1 cellular context compared by ENCODE assay signal in the genomic region with DNA sequence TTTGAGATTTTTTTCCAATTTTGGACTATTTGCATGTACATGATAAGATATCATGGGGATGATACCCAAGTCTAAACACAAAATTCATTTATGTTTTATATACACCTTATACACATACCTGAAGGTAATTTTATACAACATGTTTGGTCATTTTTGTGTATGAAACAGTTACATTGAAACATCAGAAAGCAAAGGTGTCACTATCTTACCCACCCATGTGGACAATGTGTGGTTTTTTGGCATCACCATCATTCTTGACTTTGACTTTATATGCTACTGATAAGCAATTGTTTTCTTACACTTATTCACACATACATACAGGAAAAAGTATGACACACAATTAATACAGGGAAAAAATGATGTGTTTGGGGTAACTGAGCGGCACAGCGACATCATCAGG.
TF ChIP-seq lines count a peak whose summit lies in the region.

No MANE protein-coding gene starts in this region.

TF ChIP-seq in K562, 482 proteins besides CTCF, POLR2A, EP300 and RAD21 (continued from another document and continues in another):
- no peak for TF ChIP-seq E4F1 (CRISPR knock-in tag; IDR thresholded peaks at IDR 0.05; ENCODE audit: borderline replicate concordance)
- no peak for TF ChIP-seq HES1 (IDR thresholded peaks at IDR 0.05; ENCODE audit: low read depth)
- TF ChIP-seq ZNF3 (CRISPR knock-in tag; IDR thresholded peaks at IDR 0.05), result no peak
- no peak for TF ChIP-seq ARID2 (IDR thresholded peaks at IDR 0.05)
- no peak for TF ChIP-seq RCOR1 (IDR thresholded peaks at IDR 0.05; ENCODE audit: borderline replicate concordance in 1 of 2, low read depth in 2 of 2, low read length in 2 of 2)
- TF ChIP-seq FOXA1 (IDR thresholded peaks at IDR 0.05; ENCODE audit: borderline replicate concordance), result no peak
- no peak for TF ChIP-seq MBD2 (IDR thresholded peaks at IDR 0.05; ENCODE audit: borderline replicate concordance, low read depth)
- no peak for TF ChIP-seq RBM25 (IDR thresholded peaks at IDR 0.05; ENCODE audit: low read depth, low read length, severe bottlenecking)
- no peak for TF ChIP-seq ZNF121 (CRISPR knock-in tag; conservative IDR thresholded peaks at IDR 0.05)
- TF ChIP-seq, protein P1, sequence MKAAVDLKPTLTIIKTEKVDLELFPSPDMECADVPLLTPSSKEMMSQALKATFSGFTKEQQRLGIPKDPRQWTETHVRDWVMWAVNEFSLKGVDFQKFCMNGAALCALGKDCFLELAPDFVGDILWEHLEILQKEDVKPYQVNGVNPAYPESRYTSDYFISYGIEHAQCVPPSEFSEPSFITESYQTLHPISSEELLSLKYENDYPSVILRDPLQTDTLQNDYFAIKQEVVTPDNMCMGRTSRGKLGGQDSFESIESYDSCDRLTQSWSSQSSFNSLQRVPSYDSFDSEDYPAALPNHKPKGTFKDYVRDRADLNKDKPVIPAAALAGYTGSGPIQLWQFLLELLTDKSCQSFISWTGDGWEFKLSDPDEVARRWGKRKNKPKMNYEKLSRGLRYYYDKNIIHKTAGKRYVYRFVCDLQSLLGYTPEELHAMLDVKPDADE (conservative IDR thresholded peaks at IDR 0.05; ENCODE audit: control insufficient read depth, low read depth, low read length), result no peak
- no peak for TF ChIP-seq SIRT6 (IDR thresholded peaks at IDR 0.05; ENCODE audit: low read depth, low read length)
- no peak for TF ChIP-seq PHB (CRISPR knock-in tag; IDR thresholded peaks at IDR 0.05)
- TF ChIP-seq ZBTB5 (IDR thresholded peaks at IDR 0.05), result no peak
- no peak for TF ChIP-seq NR2F6 (CRISPR knock-in tag; IDR thresholded peaks at IDR 0.05)
- TF ChIP-seq, protein P2, sequence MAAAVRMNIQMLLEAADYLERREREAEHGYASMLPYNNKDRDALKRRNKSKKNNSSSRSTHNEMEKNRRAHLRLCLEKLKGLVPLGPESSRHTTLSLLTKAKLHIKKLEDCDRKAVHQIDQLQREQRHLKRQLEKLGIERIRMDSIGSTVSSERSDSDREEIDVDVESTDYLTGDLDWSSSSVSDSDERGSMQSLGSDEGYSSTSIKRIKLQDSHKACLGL (CRISPR knock-in tag; IDR thresholded peaks at IDR 0.05; ENCODE audit: borderline replicate concordance, poor library complexity, severe bottlenecking), result no peak
- no peak for TF ChIP-seq KLF6 (CRISPR knock-in tag; IDR thresholded peaks at IDR 0.05; ENCODE audit: borderline replicate concordance)
- TF ChIP-seq KDM1A (IDR thresholded peaks at IDR 0.05), result peak; percentile 51 to 58; a peak in 3 of 4 replicates
- no peak for TF ChIP-seq TEAD2 (tag; IDR thresholded peaks at IDR 0.05)
- no peak for TF ChIP-seq NFRKB (IDR thresholded peaks at IDR 0.05; ENCODE audit: low read depth)
- peak; percentile 49; the same call in 1 of the 2 replicates for TF ChIP-seq CBFA2T2 (conservative IDR thresholded peaks at IDR 0.05)
- no peak for TF ChIP-seq CHD1 (IDR thresholded peaks at IDR 0.05; ENCODE audit: low read length)
- no peak for TF ChIP-seq CXXC5 (CRISPR knock-in tag; IDR thresholded peaks at IDR 0.05)
- no peak for TF ChIP-seq HMGN3 (IDR thresholded peaks at IDR 0.05; ENCODE audit: borderline replicate concordance, extremely low read depth, insufficient read length, low read depth, low read length)
- no peak for TF ChIP-seq MAFG (tag; conservative IDR thresholded peaks at IDR 0.05)
- TF ChIP-seq ATF3 (IDR thresholded peaks at IDR 0.05), result 0 out of 2 replicates have a peak, but pooled peaks have one; percentile 27
- no peak for TF ChIP-seq ATF3 (CRISPR knock-in tag; conservative IDR thresholded peaks at IDR 0.05)
- TF ChIP-seq FIP1L1 (IDR thresholded peaks at IDR 0.05; ENCODE audit: low read depth, low read length, poor library complexity, severe bottlenecking), result no peak
- TF ChIP-seq TAF7 (tag; IDR thresholded peaks at IDR 0.05), result no peak
- TF ChIP-seq NCOR1 (IDR thresholded peaks at IDR 0.05), result peak; percentile 29
- no peak for TF ChIP-seq ETV6 (IDR thresholded peaks at IDR 0.05; ENCODE audit: borderline replicate concordance in 1 of 2, low read depth in 2 of 2, low read length in 1 of 2)
- no peak for TF ChIP-seq ETV6 (CRISPR knock-in tag; IDR thresholded peaks at IDR 0.05; ENCODE audit: borderline replicate concordance)
- no peak for TF ChIP-seq ZNF140 (CRISPR knock-in tag; IDR thresholded peaks at IDR 0.05)
- TF ChIP-seq DIDO1 (tag; IDR thresholded peaks at IDR 0.05; ENCODE audit: low read depth), result no peak
- TF ChIP-seq MECOM (CRISPR knock-in tag; IDR thresholded peaks at IDR 0.05), result peak; percentile 64; the same call in 1 of the 2 replicates
- no peak for TF ChIP-seq ILK (tag; IDR thresholded peaks at IDR 0.05; ENCODE audit: borderline replicate concordance, low read depth)
- TF ChIP-seq ZNF764 (CRISPR knock-in tag; IDR thresholded peaks at IDR 0.05; ENCODE audit: low read depth), result no peak
- TF ChIP-seq SMARCB1 (IDR thresholded peaks at IDR 0.05; ENCODE audit: insufficient read length, low read depth), result no peak
- TF ChIP-seq, protein P3, sequence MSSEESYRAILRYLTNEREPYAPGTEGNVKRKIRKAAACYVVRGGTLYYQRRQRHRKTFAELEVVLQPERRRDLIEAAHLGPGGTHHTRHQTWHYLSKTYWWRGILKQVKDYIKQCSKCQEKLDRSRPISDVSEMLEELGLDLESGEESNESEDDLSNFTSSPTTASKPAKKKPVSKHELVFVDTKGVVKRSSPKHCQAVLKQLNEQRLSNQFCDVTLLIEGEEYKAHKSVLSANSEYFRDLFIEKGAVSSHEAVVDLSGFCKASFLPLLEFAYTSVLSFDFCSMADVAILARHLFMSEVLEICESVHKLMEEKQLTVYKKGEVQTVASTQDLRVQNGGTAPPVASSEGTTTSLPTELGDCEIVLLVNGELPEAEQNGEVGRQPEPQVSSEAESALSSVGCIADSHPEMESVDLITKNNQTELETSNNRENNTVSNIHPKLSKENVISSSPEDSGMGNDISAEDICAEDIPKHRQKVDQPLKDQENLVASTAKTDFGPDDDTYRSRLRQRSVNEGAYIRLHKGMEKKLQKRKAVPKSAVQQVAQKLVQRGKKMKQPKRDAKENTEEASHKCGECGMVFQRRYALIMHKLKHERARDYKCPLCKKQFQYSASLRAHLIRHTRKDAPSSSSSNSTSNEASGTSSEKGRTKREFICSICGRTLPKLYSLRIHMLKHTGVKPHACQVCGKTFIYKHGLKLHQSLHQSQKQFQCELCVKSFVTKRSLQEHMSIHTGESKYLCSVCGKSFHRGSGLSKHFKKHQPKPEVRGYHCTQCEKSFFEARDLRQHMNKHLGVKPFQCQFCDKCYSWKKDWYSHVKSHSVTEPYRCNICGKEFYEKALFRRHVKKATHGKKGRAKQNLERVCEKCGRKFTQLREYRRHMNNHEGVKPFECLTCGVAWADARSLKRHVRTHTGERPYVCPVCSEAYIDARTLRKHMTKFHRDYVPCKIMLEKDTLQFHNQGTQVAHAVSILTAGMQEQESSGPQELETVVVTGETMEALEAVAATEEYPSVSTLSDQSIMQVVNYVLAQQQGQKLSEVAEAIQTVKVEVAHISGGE (CRISPR knock-in tag; IDR thresholded peaks at IDR 0.05), result no peak
- TF ChIP-seq ZNF830 (CRISPR knock-in tag; IDR thresholded peaks at IDR 0.05), result no peak
- TF ChIP-seq, protein P4, sequence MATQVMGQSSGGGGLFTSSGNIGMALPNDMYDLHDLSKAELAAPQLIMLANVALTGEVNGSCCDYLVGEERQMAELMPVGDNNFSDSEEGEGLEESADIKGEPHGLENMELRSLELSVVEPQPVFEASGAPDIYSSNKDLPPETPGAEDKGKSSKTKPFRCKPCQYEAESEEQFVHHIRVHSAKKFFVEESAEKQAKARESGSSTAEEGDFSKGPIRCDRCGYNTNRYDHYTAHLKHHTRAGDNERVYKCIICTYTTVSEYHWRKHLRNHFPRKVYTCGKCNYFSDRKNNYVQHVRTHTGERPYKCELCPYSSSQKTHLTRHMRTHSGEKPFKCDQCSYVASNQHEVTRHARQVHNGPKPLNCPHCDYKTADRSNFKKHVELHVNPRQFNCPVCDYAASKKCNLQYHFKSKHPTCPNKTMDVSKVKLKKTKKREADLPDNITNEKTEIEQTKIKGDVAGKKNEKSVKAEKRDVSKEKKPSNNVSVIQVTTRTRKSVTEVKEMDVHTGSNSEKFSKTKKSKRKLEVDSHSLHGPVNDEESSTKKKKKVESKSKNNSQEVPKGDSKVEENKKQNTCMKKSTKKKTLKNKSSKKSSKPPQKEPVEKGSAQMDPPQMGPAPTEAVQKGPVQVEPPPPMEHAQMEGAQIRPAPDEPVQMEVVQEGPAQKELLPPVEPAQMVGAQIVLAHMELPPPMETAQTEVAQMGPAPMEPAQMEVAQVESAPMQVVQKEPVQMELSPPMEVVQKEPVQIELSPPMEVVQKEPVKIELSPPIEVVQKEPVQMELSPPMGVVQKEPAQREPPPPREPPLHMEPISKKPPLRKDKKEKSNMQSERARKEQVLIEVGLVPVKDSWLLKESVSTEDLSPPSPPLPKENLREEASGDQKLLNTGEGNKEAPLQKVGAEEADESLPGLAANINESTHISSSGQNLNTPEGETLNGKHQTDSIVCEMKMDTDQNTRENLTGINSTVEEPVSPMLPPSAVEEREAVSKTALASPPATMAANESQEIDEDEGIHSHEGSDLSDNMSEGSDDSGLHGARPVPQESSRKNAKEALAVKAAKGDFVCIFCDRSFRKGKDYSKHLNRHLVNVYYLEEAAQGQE (CRISPR knock-in tag; IDR thresholded peaks at IDR 0.05; ENCODE audit: low read depth), result no peak
- TF ChIP-seq, protein P5, sequence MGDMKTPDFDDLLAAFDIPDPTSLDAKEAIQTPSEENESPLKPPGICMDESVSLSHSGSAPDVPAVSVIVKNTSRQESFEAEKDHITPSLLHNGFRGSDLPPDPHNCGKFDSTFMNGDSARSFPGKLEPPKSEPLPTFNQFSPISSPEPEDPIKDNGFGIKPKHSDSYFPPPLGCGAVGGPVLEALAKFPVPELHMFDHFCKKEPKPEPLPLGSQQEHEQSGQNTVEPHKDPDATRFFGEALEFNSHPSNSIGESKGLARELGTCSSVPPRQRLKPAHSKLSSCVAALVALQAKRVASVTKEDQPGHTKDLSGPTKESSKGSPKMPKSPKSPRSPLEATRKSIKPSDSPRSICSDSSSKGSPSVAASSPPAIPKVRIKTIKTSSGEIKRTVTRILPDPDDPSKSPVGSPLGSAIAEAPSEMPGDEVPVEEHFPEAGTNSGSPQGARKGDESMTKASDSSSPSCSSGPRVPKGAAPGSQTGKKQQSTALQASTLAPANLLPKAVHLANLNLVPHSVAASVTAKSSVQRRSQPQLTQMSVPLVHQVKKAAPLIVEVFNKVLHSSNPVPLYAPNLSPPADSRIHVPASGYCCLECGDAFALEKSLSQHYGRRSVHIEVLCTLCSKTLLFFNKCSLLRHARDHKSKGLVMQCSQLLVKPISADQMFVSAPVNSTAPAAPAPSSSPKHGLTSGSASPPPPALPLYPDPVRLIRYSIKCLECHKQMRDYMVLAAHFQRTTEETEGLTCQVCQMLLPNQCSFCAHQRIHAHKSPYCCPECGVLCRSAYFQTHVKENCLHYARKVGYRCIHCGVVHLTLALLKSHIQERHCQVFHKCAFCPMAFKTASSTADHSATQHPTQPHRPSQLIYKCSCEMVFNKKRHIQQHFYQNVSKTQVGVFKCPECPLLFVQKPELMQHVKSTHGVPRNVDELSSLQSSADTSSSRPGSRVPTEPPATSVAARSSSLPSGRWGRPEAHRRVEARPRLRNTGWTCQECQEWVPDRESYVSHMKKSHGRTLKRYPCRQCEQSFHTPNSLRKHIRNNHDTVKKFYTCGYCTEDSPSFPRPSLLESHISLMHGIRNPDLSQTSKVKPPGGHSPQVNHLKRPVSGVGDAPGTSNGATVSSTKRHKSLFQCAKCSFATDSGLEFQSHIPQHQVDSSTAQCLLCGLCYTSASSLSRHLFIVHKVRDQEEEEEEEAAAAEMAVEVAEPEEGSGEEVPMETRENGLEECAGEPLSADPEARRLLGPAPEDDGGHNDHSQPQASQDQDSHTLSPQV (IDR thresholded peaks at IDR 0.05), result no peak
- no peak for TF ChIP-seq SUPT5H (IDR thresholded peaks at IDR 0.05)
- no peak for TF ChIP-seq RBM34 (IDR thresholded peaks at IDR 0.05; ENCODE audit: borderline replicate concordance, insufficient read depth, low read length)
- no peak for TF ChIP-seq ZNF24 (IDR thresholded peaks at IDR 0.05)
- no peak for TF ChIP-seq PHF20 (IDR thresholded peaks at IDR 0.05; ENCODE audit: partially characterized antibody)
- TF ChIP-seq SREBF1 (IDR thresholded peaks at IDR 0.05; ENCODE audit: borderline replicate concordance, low read depth, low read length), result no peak
